In the genomic region with DNA sequence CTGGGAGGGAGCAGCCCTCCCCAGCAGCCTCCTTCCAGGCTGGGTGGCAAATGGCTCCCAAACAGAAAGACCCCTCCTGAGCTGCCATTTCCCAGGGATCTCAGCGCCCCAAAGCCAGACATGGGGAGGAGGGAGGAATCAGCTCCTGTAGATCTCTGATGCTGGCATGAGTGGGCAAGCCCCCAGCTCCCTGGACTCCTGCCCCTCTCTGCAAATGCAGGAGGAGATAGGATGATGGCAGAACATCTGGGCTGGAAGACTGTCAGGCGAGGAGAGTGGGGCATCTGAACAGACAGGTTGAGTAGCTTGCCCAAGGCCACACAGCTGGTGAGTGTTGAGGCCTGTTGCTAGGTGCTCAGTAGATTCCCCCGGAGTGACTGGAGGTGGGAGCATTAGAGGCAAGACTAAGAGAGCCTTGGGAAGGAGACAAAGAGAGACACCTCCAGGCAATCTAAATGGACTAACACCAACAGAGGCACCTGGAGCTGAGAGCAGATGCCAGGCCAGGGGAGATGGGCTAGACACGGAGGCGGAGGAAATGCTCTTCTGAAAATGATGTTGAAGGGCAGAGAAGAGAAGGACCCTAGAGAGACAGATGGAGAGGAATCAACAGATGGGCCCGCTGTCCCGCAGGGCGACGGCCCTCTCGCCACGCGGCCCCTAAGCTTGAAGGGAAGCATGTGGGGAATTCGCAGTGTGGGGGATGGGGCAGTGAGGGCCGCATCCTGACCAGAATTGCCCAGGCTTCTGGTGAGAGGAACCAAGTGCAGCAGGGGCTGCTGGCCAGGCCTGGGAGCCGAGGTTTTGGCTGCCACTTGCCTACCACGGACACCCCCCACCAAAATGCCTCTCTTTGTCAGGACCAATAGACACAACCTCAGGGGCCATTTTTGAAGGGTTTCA, we compare ENCODE assay signal across 23 cellular contexts.
DNase-seq lines count a peak whose midpoint lies in the region; ATAC-seq, FAIRE-seq and TF ChIP-seq lines count a peak whose summit lies in the region.
"Had no signal": no experiment of that assay in that cellular context is flagged by ENCODE, and none has a peak within 500 bp of the region (broad histone marks: within the 10 kb centered on the region; RNA-seq: fewer than 3 reads in every experiment).

No MANE protein-coding gene starts in this region.

- no peak for ATAC-seq in HG03139 (IDR thresholded peaks at IDR 0.05; ENCODE audit: unreplicated experiment)
- ATAC-seq: left cardiac atrium had no signal

- H3K79me2 ChIP-seq in smooth muscle cell (ENCODE audit: low read depth): no peaks in the 10 kb centered on the region

- no peak for TF ChIP-seq POLR2A in erythroblast (IDR thresholded peaks at IDR 0.05; ENCODE audit: low read length)

- H3F3A ChIP-seq in smooth muscle cell (ENCODE audit: low read depth): no peaks in the 10 kb centered on the region

- no peaks in the 10 kb centered on the region for H3K27me3 ChIP-seq in smooth muscle cell (ENCODE audit: low read depth)
- H3K27me3 ChIP-seq: suprapubic skin had no signal

- H3K27ac ChIP-seq in smooth muscle cell (ENCODE audit: low read depth): no peak overlapping the region
- H3K27ac ChIP-seq: esophagus muscularis mucosa, suprapubic skin had no signal

- peak overlapping the region; percentile 35 for H3K4me2 ChIP-seq in smooth muscle cell
- H3K4me2 ChIP-seq: SK-N-SH had no signal

- H3K9ac ChIP-seq in smooth muscle cell (ENCODE audit: low read depth): no peak overlapping the region
- H3K9ac ChIP-seq: SK-N-SH had no signal

- no peaks in the 10 kb centered on the region for H3K36me3 ChIP-seq in smooth muscle cell (ENCODE audit: low read depth)
- H3K36me3 ChIP-seq: esophagus muscularis mucosa, suprapubic skin had no signal

- no peak overlapping the region for H2AFZ ChIP-seq in smooth muscle cell (ENCODE audit: low read depth)

- no peak for FAIRE-seq in HTR-8/SVneo (lab: Jason Lieb, UNC)

- H3K4me1 ChIP-seq in smooth muscle cell (ENCODE audit: low read depth): no peaks in the 10 kb centered on the region
- H3K4me1 ChIP-seq: esophagus muscularis mucosa had no signal

- no peaks in the 10 kb centered on the region for H3K9me3 ChIP-seq in smooth muscle cell (replicated peaks; ENCODE audit: low read depth)
- H3K9me3 ChIP-seq: esophagus muscularis mucosa, SK-N-SH, suprapubic skin had no signal

- H4K20me1 ChIP-seq in smooth muscle cell (ENCODE audit: low read depth): no peaks in the 10 kb centered on the region

- TF ChIP-seq CTCF in epithelial cell of esophagus (IDR thresholded peaks at IDR 0.05; ENCODE audit: insufficient read depth, low read depth, low read length, missing control alignments) (no peak), smooth muscle cell (IDR thresholded peaks at IDR 0.05; ENCODE audit: borderline replicate concordance, insufficient read depth, poor library complexity, severe bottlenecking) (no peak)

- no peak overlapping the region for H3K4me3 ChIP-seq in epithelial cell of esophagus (ENCODE audit: low read length)
- no peak overlapping the region for H3K4me3 ChIP-seq in smooth muscle cell
- H3K4me3 ChIP-seq: esophagus muscularis mucosa, suprapubic skin had no signal

- peak; percentile 59 for DNase-seq in ELF-1 (ENCODE audit: low read depth, low spot score)
- DNase-seq in NCI-H69 (lab: John Stamatoyannopoulos, UW): peak; percentile 58
- peak; percentile 46 for DNase-seq in epithelial cell of esophagus (ENCODE audit: low read depth)
- DNase-seq in smooth muscle cell (lab: John Stamatoyannopoulos, UW; ENCODE audit: unreplicated experiment): no peak
- no peak for DNase-seq in HTR-8/SVneo (ENCODE audit: insufficient read length, low spot score)
- no peak for DNase-seq in erythroblast (lab: John Stamatoyannopoulos, UW)
- DNase-seq: activated CD4-positive, alpha-beta T cell treated with anti-CD3 and anti-CD28 coated beads, Interleukin-2, amount 50 U/mL, for 4 hours; activated naive CD4-positive, alpha-beta T cell treated with anti-CD3 and anti-CD28 coated beads, Interleukin-2, amount 10 ng/mL, durations not matched to agents 7 days and 5 days; activated T-cell treated with anti-CD3 and anti-CD28 coated beads, Interleukin-2, amount 50 U/mL, for 1 hour; aorta; caudate nucleus; CD4-positive, alpha-beta memory T cell; GF-D8; left cardiac atrium; naive B cell; NCI-H2171; occipital lobe; stimulated activated CD4-positive, alpha-beta T cell treated with anti-CD3 and anti-CD28 coated beads, Interleukin-15, amount 100 ng/mL, for 24 hours; stimulated activated CD8-positive, alpha-beta memory T cell treated with anti-CD3 and anti-CD28 coated beads, Interleukin-4, amount 100 ng/mL, for 48 hours had no signal

- 75% methylated on average over 16 of the region's 16 CpGs for WGBS in smooth muscle cell (ENCODE audit: low lambda C conversion rate)

Comparison
In these comparisons a context has a peak if more than half of its experiments do, and no peak if none do; other contexts are left out.
1. DNase-seq: peak in ELF-1 (single experiment), NCI-H69 (single experiment) and epithelial cell of esophagus (single experiment); none in smooth muscle cell (single experiment), HTR-8/SVneo (single experiment) and erythroblast (0 of 2).